ENCODE assay signal across 1 cellular context in the genomic region with DNA sequence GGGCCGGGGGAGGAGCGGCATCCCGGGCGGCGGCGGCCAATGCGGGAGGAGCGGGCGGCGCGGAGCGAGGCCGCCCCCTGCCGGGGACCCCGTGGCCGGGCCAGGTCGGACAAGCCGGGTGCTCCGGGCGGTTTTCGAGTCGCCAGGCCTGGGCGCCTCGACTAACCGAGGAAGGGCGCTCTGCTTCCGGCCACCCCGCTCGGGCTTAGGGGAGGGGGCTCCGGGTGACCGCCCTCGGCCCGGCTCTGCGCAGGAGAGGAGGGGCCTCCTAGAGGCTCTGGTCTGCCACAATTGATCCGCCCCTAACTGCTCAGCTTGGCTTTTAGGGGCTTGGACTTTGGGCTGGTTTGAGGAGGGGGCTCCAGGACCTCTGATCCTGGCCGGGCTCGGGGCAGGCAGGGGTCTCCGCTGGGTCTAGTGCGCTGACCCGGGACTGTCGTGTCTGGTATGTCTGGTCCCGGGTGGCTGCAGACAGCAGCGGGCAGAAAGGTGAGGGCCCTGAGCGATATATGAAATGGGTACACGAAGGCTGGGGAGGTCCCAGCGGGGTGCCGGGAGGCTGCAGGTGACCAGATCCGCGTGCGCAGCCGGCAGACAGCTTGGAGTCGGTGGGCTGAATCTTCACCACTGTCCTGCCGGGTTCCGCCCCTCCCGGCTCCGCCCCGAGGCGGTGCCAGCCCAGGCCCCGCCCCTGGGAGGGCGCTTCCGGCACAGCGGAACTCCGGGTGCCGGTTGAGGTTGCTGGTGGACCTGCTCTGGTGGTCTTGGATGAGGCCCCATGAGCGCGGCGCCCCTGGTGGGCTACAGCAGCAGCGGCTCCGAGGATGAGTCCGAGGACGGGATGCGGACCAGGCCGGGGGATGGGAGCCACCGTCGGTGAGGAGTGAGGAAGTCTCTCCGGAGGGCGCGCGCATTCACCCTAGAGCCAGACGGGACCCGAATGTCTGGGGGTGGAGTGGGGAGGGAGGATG.
TF ChIP-seq lines count a peak whose summit lies in the region.

A gene with protein sequence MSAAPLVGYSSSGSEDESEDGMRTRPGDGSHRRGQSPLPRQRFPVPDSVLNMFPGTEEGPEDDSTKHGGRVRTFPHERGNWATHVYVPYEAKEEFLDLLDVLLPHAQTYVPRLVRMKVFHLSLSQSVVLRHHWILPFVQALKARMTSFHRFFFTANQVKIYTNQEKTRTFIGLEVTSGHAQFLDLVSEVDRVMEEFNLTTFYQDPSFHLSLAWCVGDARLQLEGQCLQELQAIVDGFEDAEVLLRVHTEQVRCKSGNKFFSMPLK (plus strand): TSS at position 702 of the 971 bp plus-strand sequence. CDS start 77 bp downstream, at position 779.

TF ChIP-seq in HepG2, 621 proteins besides CTCF, POLR2A, EP300 and RAD21 (continued from another document and continues in another):
- TF ChIP-seq CBX5 (CRISPR knock-in tag; IDR thresholded peaks at IDR 0.05; ENCODE audit: borderline replicate concordance) (peak; percentile 13; the same call in 1 of the 2 replicates), ZNF709 (CRISPR knock-in tag; IDR thresholded peaks at IDR 0.05) (peak; percentile 15; the same call in 1 of the 2 replicates), PHF8 (CRISPR knock-in tag; IDR thresholded peaks at IDR 0.05) (peak; percentile 94), ZNF253 (CRISPR knock-in tag; IDR thresholded peaks at IDR 0.05; ENCODE audit: borderline replicate concordance) (peak; percentile 56; the same call in 1 of the 2 replicates), NFE2L2 (IDR thresholded peaks at IDR 0.05; ENCODE audit: low read length) (no peak), HHEX (CRISPR knock-in tag; IDR thresholded peaks at IDR 0.05) (no peak), BRD4 (CRISPR knock-in tag; IDR thresholded peaks at IDR 0.05) (peak; percentile 30; the same call in 1 of the 2 replicates), KLF6 (CRISPR knock-in tag; IDR thresholded peaks at IDR 0.05) (peak; percentile 25; the same call in 1 of the 2 replicates), POGZ (CRISPR knock-in tag; IDR thresholded peaks at IDR 0.05) (no peak), RFX1 (IDR thresholded peaks at IDR 0.05) (no peak), ZMYM2 (CRISPR knock-in tag; IDR thresholded peaks at IDR 0.05) (peak; percentile 70; the same call in 1 of the 2 replicates), THAP11 (CRISPR knock-in tag; IDR thresholded peaks at IDR 0.05) (peak; percentile 66; the same call in 1 of the 2 replicates), NONO (IDR thresholded peaks at IDR 0.05) (no peak), NONO (CRISPR knock-in tag; conservative IDR thresholded peaks at IDR 0.05) (peak; percentile 70), ZMYM3 (CRISPR knock-in tag; IDR thresholded peaks at IDR 0.05) (no peak; the same call in 1 of the 2 replicates), GFI1 (CRISPR knock-in tag; IDR thresholded peaks at IDR 0.05; ENCODE audit: borderline replicate concordance) (peak; percentile 47; the same call in 1 of the 2 replicates), ISX (CRISPR knock-in tag; conservative IDR thresholded peaks at IDR 0.05) (no peak), ZIK1 (CRISPR knock-in tag; IDR thresholded peaks at IDR 0.05; ENCODE audit: borderline replicate concordance, low read depth) (peak; percentile 45; the same call in 1 of the 2 replicates), MAF1 (CRISPR knock-in tag; IDR thresholded peaks at IDR 0.05; ENCODE audit: borderline replicate concordance) (peak; percentile 75; the same call in 1 of the 2 replicates), ZNF737 (CRISPR knock-in tag; IDR thresholded peaks at IDR 0.05; ENCODE audit: borderline replicate concordance) (no peak), ELF3 (CRISPR knock-in tag; IDR thresholded peaks at IDR 0.05) (peak; percentile 69; the same call in 1 of the 2 replicates), ZFP82 (CRISPR knock-in tag; IDR thresholded peaks at IDR 0.05; ENCODE audit: borderline replicate concordance) (no peak), SP5 (CRISPR knock-in tag; IDR thresholded peaks at IDR 0.05; ENCODE audit: borderline replicate concordance, low read depth) (peak; percentile 59), ZNF790 (CRISPR knock-in tag; IDR thresholded peaks at IDR 0.05; ENCODE audit: borderline replicate concordance) (no peak; the same call in 1 of the 2 replicates), NPAS2 (CRISPR knock-in tag; IDR thresholded peaks at IDR 0.05; ENCODE audit: borderline replicate concordance) (no peak), GPN1 (CRISPR knock-in tag; IDR thresholded peaks at IDR 0.05; ENCODE audit: borderline replicate concordance) (no peak), KDM4B (CRISPR knock-in tag; IDR thresholded peaks at IDR 0.05) (no peak), GTF2F1 (IDR thresholded peaks at IDR 0.05; ENCODE audit: low read length) (no peak), ZNF432 (CRISPR knock-in tag; IDR thresholded peaks at IDR 0.05; ENCODE audit: borderline replicate concordance) (no peak), ZNF552 (CRISPR knock-in tag; IDR thresholded peaks at IDR 0.05; ENCODE audit: borderline replicate concordance) (no peak), MED8 (CRISPR knock-in tag; IDR thresholded peaks at IDR 0.05; ENCODE audit: insufficient replicate concordance) (no peak), ARID2 (CRISPR knock-in tag; IDR thresholded peaks at IDR 0.05; ENCODE audit: borderline replicate concordance) (0 out of 2 replicates have a peak, but pooled peaks have one; percentile 80), ZNF225 (CRISPR knock-in tag; IDR thresholded peaks at IDR 0.05) (peak; percentile 53; the same call in 1 of the 2 replicates), RFXAP (CRISPR knock-in tag; IDR thresholded peaks at IDR 0.05; ENCODE audit: borderline replicate concordance) (peak; percentile 56), PCBP2 (optimal IDR thresholded peaks at IDR 0.05; ENCODE audit: low read depth, low read length, poor library complexity, severe bottlenecking) (no peak), ZNF382 (CRISPR knock-in tag; IDR thresholded peaks at IDR 0.05; ENCODE audit: borderline replicate concordance) (no peak)
- TF ChIP-seq, protein P1, sequence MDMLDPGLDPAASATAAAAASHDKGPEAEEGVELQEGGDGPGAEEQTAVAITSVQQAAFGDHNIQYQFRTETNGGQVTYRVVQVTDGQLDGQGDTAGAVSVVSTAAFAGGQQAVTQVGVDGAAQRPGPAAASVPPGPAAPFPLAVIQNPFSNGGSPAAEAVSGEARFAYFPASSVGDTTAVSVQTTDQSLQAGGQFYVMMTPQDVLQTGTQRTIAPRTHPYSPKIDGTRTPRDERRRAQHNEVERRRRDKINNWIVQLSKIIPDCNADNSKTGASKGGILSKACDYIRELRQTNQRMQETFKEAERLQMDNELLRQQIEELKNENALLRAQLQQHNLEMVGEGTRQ (IDR thresholded peaks at IDR 0.05; ENCODE audit: low read depth, low read length), result no peak
- TF ChIP-seq, protein P1 (CRISPR knock-in tag; IDR thresholded peaks at IDR 0.05; ENCODE audit: borderline replicate concordance), result peak; percentile 49; the same call in 1 of the 2 replicates
- TF ChIP-seq, protein P2, sequence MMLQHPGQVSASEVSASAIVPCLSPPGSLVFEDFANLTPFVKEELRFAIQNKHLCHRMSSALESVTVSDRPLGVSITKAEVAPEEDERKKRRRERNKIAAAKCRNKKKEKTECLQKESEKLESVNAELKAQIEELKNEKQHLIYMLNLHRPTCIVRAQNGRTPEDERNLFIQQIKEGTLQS (CRISPR knock-in tag; IDR thresholded peaks at IDR 0.05), result 0 out of 2 replicates have a peak, but pooled peaks have one; percentile 13
- TF ChIP-seq, protein P3, sequence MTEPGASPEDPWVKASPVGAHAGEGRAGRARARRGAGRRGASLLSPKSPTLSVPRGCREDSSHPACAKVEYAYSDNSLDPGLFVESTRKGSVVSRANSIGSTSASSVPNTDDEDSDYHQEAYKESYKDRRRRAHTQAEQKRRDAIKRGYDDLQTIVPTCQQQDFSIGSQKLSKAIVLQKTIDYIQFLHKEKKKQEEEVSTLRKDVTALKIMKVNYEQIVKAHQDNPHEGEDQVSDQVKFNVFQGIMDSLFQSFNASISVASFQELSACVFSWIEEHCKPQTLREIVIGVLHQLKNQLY (CRISPR knock-in tag; IDR thresholded peaks at IDR 0.05), result 0 out of 2 replicates have a peak, but pooled peaks have one; percentile 25
- TF ChIP-seq, protein P4, sequence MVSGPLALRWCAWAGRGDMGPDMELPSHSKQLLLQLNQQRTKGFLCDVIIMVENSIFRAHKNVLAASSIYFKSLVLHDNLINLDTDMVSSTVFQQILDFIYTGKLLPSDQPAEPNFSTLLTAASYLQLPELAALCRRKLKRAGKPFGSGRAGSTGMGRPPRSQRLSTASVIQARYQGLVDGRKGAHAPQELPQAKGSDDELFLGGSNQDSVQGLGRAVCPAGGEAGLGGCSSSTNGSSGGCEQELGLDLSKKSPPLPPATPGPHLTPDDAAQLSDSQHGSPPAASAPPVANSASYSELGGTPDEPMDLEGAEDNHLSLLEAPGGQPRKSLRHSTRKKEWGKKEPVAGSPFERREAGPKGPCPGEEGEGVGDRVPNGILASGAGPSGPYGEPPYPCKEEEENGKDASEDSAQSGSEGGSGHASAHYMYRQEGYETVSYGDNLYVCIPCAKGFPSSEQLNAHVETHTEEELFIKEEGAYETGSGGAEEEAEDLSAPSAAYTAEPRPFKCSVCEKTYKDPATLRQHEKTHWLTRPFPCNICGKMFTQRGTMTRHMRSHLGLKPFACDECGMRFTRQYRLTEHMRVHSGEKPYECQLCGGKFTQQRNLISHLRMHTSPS (CRISPR knock-in tag; IDR thresholded peaks at IDR 0.05; ENCODE audit: low read depth), result no peak
- TF ChIP-seq, protein P5, sequence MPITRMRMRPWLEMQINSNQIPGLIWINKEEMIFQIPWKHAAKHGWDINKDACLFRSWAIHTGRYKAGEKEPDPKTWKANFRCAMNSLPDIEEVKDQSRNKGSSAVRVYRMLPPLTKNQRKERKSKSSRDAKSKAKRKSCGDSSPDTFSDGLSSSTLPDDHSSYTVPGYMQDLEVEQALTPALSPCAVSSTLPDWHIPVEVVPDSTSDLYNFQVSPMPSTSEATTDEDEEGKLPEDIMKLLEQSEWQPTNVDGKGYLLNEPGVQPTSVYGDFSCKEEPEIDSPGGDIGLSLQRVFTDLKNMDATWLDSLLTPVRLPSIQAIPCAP (CRISPR knock-in tag; IDR thresholded peaks at IDR 0.05; ENCODE audit: low read depth), result no peak
- TF ChIP-seq, protein P6, sequence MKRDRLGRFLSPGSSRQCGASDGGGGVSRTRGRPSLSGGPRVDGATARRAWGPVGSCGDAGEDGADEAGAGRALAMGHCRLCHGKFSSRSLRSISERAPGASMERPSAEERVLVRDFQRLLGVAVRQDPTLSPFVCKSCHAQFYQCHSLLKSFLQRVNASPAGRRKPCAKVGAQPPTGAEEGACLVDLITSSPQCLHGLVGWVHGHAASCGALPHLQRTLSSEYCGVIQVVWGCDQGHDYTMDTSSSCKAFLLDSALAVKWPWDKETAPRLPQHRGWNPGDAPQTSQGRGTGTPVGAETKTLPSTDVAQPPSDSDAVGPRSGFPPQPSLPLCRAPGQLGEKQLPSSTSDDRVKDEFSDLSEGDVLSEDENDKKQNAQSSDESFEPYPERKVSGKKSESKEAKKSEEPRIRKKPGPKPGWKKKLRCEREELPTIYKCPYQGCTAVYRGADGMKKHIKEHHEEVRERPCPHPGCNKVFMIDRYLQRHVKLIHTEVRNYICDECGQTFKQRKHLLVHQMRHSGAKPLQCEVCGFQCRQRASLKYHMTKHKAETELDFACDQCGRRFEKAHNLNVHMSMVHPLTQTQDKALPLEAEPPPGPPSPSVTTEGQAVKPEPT (CRISPR knock-in tag; IDR thresholded peaks at IDR 0.05; ENCODE audit: low read depth), result no peak
- TF ChIP-seq, protein P7, sequence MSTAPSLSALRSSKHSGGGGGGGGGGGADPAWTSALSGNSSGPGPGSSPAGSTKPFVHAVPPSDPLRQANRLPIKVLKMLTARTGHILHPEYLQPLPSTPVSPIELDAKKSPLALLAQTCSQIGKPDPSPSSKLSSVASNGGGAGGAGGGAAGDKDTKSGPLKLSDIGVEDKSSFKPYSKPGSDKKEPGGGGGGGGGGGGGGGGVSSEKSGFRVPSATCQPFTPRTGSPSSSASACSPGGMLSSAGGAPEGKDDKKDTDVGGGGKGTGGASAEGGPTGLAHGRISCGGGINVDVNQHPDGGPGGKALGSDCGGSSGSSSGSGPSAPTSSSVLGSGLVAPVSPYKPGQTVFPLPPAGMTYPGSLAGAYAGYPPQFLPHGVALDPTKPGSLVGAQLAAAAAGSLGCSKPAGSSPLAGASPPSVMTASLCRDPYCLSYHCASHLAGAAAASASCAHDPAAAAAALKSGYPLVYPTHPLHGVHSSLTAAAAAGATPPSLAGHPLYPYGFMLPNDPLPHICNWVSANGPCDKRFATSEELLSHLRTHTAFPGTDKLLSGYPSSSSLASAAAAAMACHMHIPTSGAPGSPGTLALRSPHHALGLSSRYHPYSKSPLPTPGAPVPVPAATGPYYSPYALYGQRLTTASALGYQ (CRISPR knock-in tag; IDR thresholded peaks at IDR 0.05), result peak; percentile 58; the same call in 1 of the 2 replicates
- TF ChIP-seq, protein P8, sequence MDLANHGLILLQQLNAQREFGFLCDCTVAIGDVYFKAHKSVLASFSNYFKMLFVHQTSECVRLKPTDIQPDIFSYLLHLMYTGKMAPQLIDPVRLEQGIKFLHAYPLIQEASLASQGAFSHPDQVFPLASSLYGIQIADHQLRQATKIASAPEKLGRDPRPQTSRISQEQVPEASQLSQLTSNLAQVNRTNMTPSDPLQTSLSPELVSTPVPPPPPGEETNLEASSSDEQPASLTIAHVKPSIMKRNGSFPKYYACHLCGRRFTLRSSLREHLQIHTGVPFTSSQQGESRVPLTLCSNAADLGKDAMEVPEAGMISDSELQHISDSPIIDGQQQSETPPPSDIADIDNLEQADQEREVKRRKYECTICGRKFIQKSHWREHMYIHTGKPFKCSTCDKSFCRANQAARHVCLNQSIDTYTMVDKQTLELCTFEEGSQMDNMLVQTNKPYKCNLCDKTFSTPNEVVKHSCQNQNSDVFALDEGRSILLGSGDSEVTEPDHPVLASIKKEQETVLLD (CRISPR knock-in tag; IDR thresholded peaks at IDR 0.05; ENCODE audit: low read depth), result no peak
